15 cellular contexts compared by ENCODE assay signal in the genomic region with DNA sequence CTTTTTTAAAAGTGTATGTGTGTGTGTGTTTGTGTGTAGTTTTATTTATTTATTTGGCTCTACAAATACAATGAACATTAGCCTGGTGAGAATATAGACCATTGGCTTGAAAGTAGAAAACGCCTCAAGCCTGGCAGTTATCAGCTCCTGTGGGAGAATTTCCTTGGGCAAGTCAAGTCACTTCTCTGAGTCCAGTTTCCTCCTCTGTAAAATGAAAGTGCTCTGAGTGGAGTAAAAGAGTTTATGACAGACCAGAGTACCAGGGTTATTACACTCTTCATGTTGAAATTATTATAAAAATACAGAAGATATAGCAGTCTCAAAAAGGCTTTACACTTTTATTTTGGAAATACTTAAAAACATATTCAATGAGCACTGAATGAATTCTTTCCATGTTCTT. TPM values are rescaled to one million over a fixed set of nuclear protein-coding genes. Genes with fewer than 3 reads are reported as not detected.
DNase-seq lines count a peak whose midpoint lies in the region; ATAC-seq, FAIRE-seq and TF ChIP-seq lines count a peak whose summit lies in the region.
"Had no signal": no experiment of that assay in that cellular context is flagged by ENCODE, and none has a peak within 500 bp of the region (broad histone marks: within the 10 kb centered on the region; RNA-seq: fewer than 3 reads in every experiment).

No MANE protein-coding gene starts in this region.

- H3K4me2 ChIP-seq in IMR-90 (ENCODE audit: low read depth, low read length) (no peak overlapping the region), hepatocyte (no peak overlapping the region)
- H3K4me2 ChIP-seq: BLaER1 had no signal

- ATAC-seq in IMR-90 (ENCODE audit: low read depth) (no peak), HG03457 (IDR thresholded peaks at IDR 0.05; ENCODE audit: unreplicated experiment) (no peak)
- ATAC-seq: CD8-positive, alpha-beta T cell; HepG2 had no signal

- DNase-seq in IMR-90 (no peak), hepatocyte (ENCODE audit: low spot score) (no peak), small intestine (peak; percentile 67), KBM-7 (no peak), occipital lobe (lab: John Stamatoyannopoulos, UW) (no peak)
- DNase-seq: AML-193; Calu3; CD8-positive, alpha-beta T cell; DMS79 treated with DMSO at 0.1 percent for 48 hours; GF-D8 had no signal

- no peaks in the 10 kb centered on the region for H3K79me2 ChIP-seq in hepatocyte

- H3K9me2 ChIP-seq in hepatocyte (replicated peaks; ENCODE audit: insufficient read depth), result no peaks in the 10 kb centered on the region

- no peaks in the 10 kb centered on the region; the same call in 1 of the 2 replicates for H3K36me3 ChIP-seq in IMR-90 (ENCODE audit: control insufficient read depth, insufficient read depth, low read length)
- H3K36me3 ChIP-seq in hepatocyte (replicated peaks; ENCODE audit: insufficient read depth, low read depth), result no peaks in the 10 kb centered on the region
- H3K36me3 ChIP-seq in small intestine (ENCODE audit: control insufficient read depth in 2 of 2, insufficient read depth in 2 of 2, low read length in 2 of 2), result no peaks in the 10 kb centered on the region
- H3K36me3 ChIP-seq: BLaER1, HAP-1 had no signal

- in situ Hi-C loops in IMR-90 (cut with MboI; ENCODE audit: low sequenced_read_pairs) (no loop called here), KBM-7 (cut with MboI; ENCODE audit: low pct_unique_long_range_greater_than_20kb, low sequenced_read_pairs) (loop anchor here (25.0 kb wide), 1 partner anchor 142 kb away; no protein-coding TSS in a partner anchor)

- no peak overlapping the region for H4K5ac ChIP-seq in IMR-90 (ENCODE audit: low read depth, low read length)

- H2BK5ac ChIP-seq in IMR-90 (ENCODE audit: low read depth, low read length, poor library complexity, severe bottlenecking), result no peak overlapping the region

- no peak for TF ChIP-seq POLR2A in IMR-90 (IDR thresholded peaks at IDR 0.05; ENCODE audit: low read depth, low read length)

- H3K27ac ChIP-seq in IMR-90 (ENCODE audit: insufficient read depth, low read length), result no peak overlapping the region
- peak overlapping the region; percentile 93 for H3K27ac ChIP-seq in hepatocyte
- no peak overlapping the region for H3K27ac ChIP-seq in small intestine (ENCODE audit: low read depth in 1 of 2, low read length in 1 of 2)
- H3K27ac ChIP-seq: BLaER1 had no signal

- H2BK20ac ChIP-seq in IMR-90 (ENCODE audit: low read depth, low read length), result no peak overlapping the region

- H2BK15ac ChIP-seq in IMR-90 (ENCODE audit: low read depth, low read length), result no peak overlapping the region

- H3K4me1 ChIP-seq in IMR-90 (ENCODE audit: control insufficient read depth, insufficient read depth, low read length) (peaks cover 7% of the 10 kb centered on the region), hepatocyte (ENCODE audit: insufficient read depth) (peaks cover 15% of the 10 kb centered on the region), small intestine (ENCODE audit: control insufficient read depth in 2 of 2, insufficient read depth in 1 of 2, low read depth in 1 of 2, low read length in 1 of 2) (no peaks in the 10 kb centered on the region)
- H3K4me1 ChIP-seq: HAP-1 had no signal

- no peak overlapping the region for H2BK120ac ChIP-seq in IMR-90 (ENCODE audit: low read depth, low read length)

- H3K9ac ChIP-seq in IMR-90 (ENCODE audit: low read depth, low read length), result no peak overlapping the region
- H3K9ac ChIP-seq: BLaER1 had no signal

- FAIRE-seq in small intestine (lab: Jason Lieb, UNC), result no peak
- FAIRE-seq: H1, HepG2 had no signal

- no peak overlapping the region for H3K23ac ChIP-seq in IMR-90 (ENCODE audit: low read depth, low read length)

- WGBS in IMR-90 (ENCODE audit: extremely low coverage in 2 of 2, insufficient read length in 1 of 2), 2 experiments, result no CpG with 5 or more reads among the region's 1 CpG
- WGBS in hepatocyte (ENCODE audit: low lambda C conversion rate, missing lambda C conversion rate), result 85% methylated on average over 1 of the region's 1 CpG
- WGBS in small intestine, 3 donors, result 19 to 52% (median 32%) methylated on average over 1 of the region's 1 CpG

- H3K4me3 ChIP-seq in IMR-90 (ENCODE audit: insufficient read depth, low read depth, low read length) (no peak overlapping the region), hepatocyte (no peak overlapping the region), small intestine (ENCODE audit: low read depth in 1 of 2, low read length in 2 of 2) (no peak overlapping the region)
- H3K4me3 ChIP-seq: BLaER1, HAP-1 had no signal

- H3K14ac ChIP-seq in IMR-90 (replicated peaks; ENCODE audit: low read depth, low read length), result no peak overlapping the region

- BruUV-seq in IMR-90 (replicated peaks; lab: Mats Ljungman, UMichigan), result no TSS peak

- H4K91ac ChIP-seq in IMR-90 (ENCODE audit: insufficient read depth, low read depth, low read length), result no peak overlapping the region

- no peak overlapping the region for H3K4ac ChIP-seq in IMR-90 (ENCODE audit: low read depth, low read length)

- POLR2A ChIA-PET in IMR-90 (lab: Charles Lee; ENCODE audit: unreplicated experiment), result no interaction called here

- dilution Hi-C loops in IMR-90 (cut with HindIII; ENCODE audit: low sequenced_read_pairs, unreplicated experiment), result no loop called here

- peak overlapping the region; percentile 41; the same call in 1 of the 2 replicates for H3K18ac ChIP-seq in IMR-90 (ENCODE audit: low read depth, low read length)

- CTCF ChIA-PET in IMR-90 (lab: Yijun Ruan, JAX), result no interaction called here

- no peak overlapping the region for H3K56ac ChIP-seq in IMR-90 (ENCODE audit: extremely low read depth, insufficient read depth, low read length)

- H3K79me1 ChIP-seq in IMR-90 (ENCODE audit: low read depth in 1 of 2, low read length in 2 of 2), result no peaks in the 10 kb centered on the region

- H2AFZ ChIP-seq in IMR-90 (replicated peaks; ENCODE audit: low read length, poor library complexity) (no peak overlapping the region), hepatocyte (no peak overlapping the region)

- H2AK9ac ChIP-seq in IMR-90 (replicated peaks; ENCODE audit: low read depth, low read length, poor library complexity), result no peak overlapping the region

- TF ChIP-seq RAD21 in IMR-90 (IDR thresholded peaks at IDR 0.05; ENCODE audit: low read length), result no peak

- peaks cover 4% of the 10 kb centered on the region; the same call in 1 of the 2 replicates for H3K9me1 ChIP-seq in IMR-90 (ENCODE audit: insufficient read depth, low read length)

- H3K9me3 ChIP-seq in IMR-90 (ENCODE audit: control insufficient read depth, insufficient read depth, low read length) (no peaks in the 10 kb centered on the region), hepatocyte (ENCODE audit: low read depth) (no peaks in the 10 kb centered on the region), small intestine (ENCODE audit: control insufficient read depth, low read depth) (no peaks in the 10 kb centered on the region)
- H3K9me3 ChIP-seq: BLaER1, HAP-1 had no signal

- intact Hi-C loops in IMR-90 (cut with micrococcal nuclease), result no loop called here

- no peak overlapping the region for H2AK5ac ChIP-seq in IMR-90 (ENCODE audit: low read depth, low read length)

- TF ChIP-seq CTCF in IMR-90 (conservative IDR thresholded peaks at IDR 0.05; ENCODE audit: low read depth, low read length), result no peak
- no peak for TF ChIP-seq CTCF in hepatocyte (IDR thresholded peaks at IDR 0.05; ENCODE audit: poor library complexity)

- no peak overlapping the region for H4K8ac ChIP-seq in IMR-90 (ENCODE audit: low read depth in 2 of 2, low read length in 2 of 2)

- H3K27me3 ChIP-seq in IMR-90 (ENCODE audit: control insufficient read depth, insufficient read depth, low read length) (no peaks in the 10 kb centered on the region), hepatocyte (no peaks in the 10 kb centered on the region), small intestine (ENCODE audit: control insufficient read depth in 2 of 2, insufficient read depth in 2 of 2, low read length in 2 of 2) (no peaks in the 10 kb centered on the region)
- H3K27me3 ChIP-seq: BLaER1 had no signal

- no peaks in the 10 kb centered on the region for H4K20me1 ChIP-seq in IMR-90 (ENCODE audit: insufficient read depth, low read length)
- H4K20me1 ChIP-seq in hepatocyte (ENCODE audit: insufficient read depth, poor library complexity, severe bottlenecking), result no peaks in the 10 kb centered on the region
- H4K20me1 ChIP-seq: BLaER1 had no signal

TF ChIP-seq in IMR-90, 13 proteins besides CTCF, POLR2A, EP300 and RAD21:
- TF ChIP-seq MAZ (IDR thresholded peaks at IDR 0.05; ENCODE audit: borderline replicate concordance, low read depth, low read length) (no peak), CEBPB (IDR thresholded peaks at IDR 0.05; ENCODE audit: low read depth, low read length) (no peak), NFE2L2 (IDR thresholded peaks at IDR 0.05; ENCODE audit: low read depth, low read length) (no peak), MAFK (IDR thresholded peaks at IDR 0.05; ENCODE audit: low read depth, low read length) (no peak)

RNA-seq across cellular contexts. Expression of a gene that starts 10.1 kb away (rescaled TPM):
- 15.2 and 18.9 TPM in 2 replicates for total RNA-seq in IMR-90 (2012; rRNA removed)
- polyA plus RNA-seq in IMR-90 (2012; rRNA removed), result 8.8 and 8.9 TPM in 2 replicates
- polyA plus RNA-seq in IMR-90 (2012; cell fraction: cytosol; rRNA removed), result 3.7 and 4.9 TPM in 2 replicates
- polyA plus RNA-seq in IMR-90 (2012; cell fraction: nucleus; rRNA removed; ENCODE audit: low replicate concordance), result 3.6 and 19.2 TPM in 2 replicates
- total RNA-seq in hepatocyte, result 34.1 and 40.8 TPM in 2 replicates
- 18.4 and 21.2 TPM in 2 replicates for polyA plus RNA-seq in hepatocyte
- 1 to 10 TPM; 2.0 to 6.8 (median 3.3) TPM for polyA plus RNA-seq in small intestine
- 40.6 TPM for total RNA-seq in occipital lobe
- total RNA-seq: CD8-positive, alpha-beta T cell had no signal
